ENCODE assay signal across 31 cellular contexts in the genomic region with DNA sequence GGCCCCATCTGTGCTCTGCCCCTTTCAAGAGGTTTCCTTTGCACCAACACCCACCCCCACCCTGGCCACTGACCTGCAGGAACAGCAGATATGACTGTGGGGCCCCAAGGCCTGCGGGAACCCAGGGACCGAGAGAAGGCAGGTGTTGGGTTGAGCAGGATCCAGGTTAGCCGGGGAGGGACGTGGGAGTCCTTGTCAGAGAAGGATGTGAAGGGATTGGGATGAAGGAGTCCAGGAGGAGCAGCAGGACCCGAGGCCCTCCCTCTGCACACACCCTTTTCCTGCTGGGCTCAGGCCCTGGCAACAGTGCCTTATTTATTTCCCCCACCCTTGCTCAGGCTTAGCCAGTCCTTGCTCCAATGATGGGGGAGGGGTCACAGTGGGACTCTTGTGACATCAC.
"Had no signal": no experiment of that assay in that cellular context is flagged by ENCODE, and none has a peak within 500 bp of the region (broad histone marks: within the 10 kb centered on the region; RNA-seq: fewer than 3 reads in every experiment).

No MANE protein-coding gene starts in this region.

- H3K27ac ChIP-seq: adrenal gland, body of pancreas, brain microvascular endothelial cell, breast epithelium, VCaP had no signal

- ATAC-seq: activated CD8-positive, alpha-beta T cell treated with anti-CD3 and anti-CD28 coated beads for 36 hours; activated naive CD4-positive, alpha-beta T cell treated with anti-CD3 and anti-CD28 coated beads, Interleukin-2, amount 50 U/mL, for 72 hours; activated T-cell treated with anti-CD3 and anti-CD28 coated beads, Interleukin-2, amount 50 U/mL, for 4 hours; activated T-cell treated with anti-CD3 and anti-CD28 coated beads, Interleukin-2, amount 50 U/mL, for 72 hours; activated T-helper 17 cell treated with anti-CD3 and anti-CD28 coated beads, Interleukin-2, amount 50 U/mL, for 72 hours; body of pancreas had no signal

- DNase-seq: activated B cell treated with CpG ODN at 0.5 μM for 24 hours; activated CD4-positive, alpha-beta memory T cell treated with anti-CD3 and anti-CD28 coated beads for 36 hours; activated CD4-positive, alpha-beta T cell treated with anti-CD3 and anti-CD28 coated beads for 4 hours; activated CD4-positive, alpha-beta T cell treated with anti-CD3 and anti-CD28 coated beads, Interleukin-2, amount 10 ng/mL, durations not matched to agents 24 days and 14 days; activated CD4-positive, alpha-beta T cell treated with anti-CD3 and anti-CD28 coated beads, Interleukin-2, amount 50 U/mL, for 1 hour; activated CD4-positive, alpha-beta T cell treated with anti-CD3 and anti-CD28 coated beads, Interleukin-2, amount 50 U/mL, for 4 hours; activated CD4-positive, CD25-positive, alpha-beta regulatory T cell treated with anti-CD3 and anti-CD28 coated beads, Interleukin-2, amount 50 U/mL, for 72 hours; activated CD8-positive, alpha-beta memory T cell treated with anti-CD3 and anti-CD28 coated beads, Interleukin-2, amount 50 U/mL, for 4 hours; activated CD8-positive, alpha-beta T cell treated with anti-CD3 and anti-CD28 coated beads for 36 hours; activated effector memory CD4-positive, alpha-beta T cell treated with anti-CD3 and anti-CD28 coated beads, Interleukin-2, amount 50 U/mL, for 16 hours; activated gamma-delta T cell treated with Interleukin-2 at 50 U/mL for 16 hours; activated naive CD4-positive, alpha-beta T cell; activated naive CD4-positive, alpha-beta T cell treated with anti-CD3 and anti-CD28 coated beads for 36 hours; activated naive CD4-positive, alpha-beta T cell treated with anti-CD3 and anti-CD28 coated beads, Interleukin-2, amount 50 U/mL, for 16 hours; activated naive CD8-positive, alpha-beta T cell treated with anti-CD3 and anti-CD28 coated beads for 36 hours; activated T-cell treated with anti-CD3 and anti-CD28 coated beads for 4 hours; activated T-cell treated with anti-CD3 and anti-CD28 coated beads, Interleukin-2, amount 50 U/mL, for 1 hour; activated T-cell treated with anti-CD3 and anti-CD28 coated beads, Interleukin-2, amount 50 U/mL, for 4 hours; activated T-cell treated with anti-CD3 and anti-CD28 coated beads, Interleukin-2, amount 50 U/mL, for 72 hours; adrenal gland; amniotic stem cell; aorta; body of pancreas; central memory CD4-positive, alpha-beta T cell; T-helper 2 cell; T-helper 9 cell had no signal

- H3K4me3 ChIP-seq: adrenal gland, body of pancreas, breast epithelium had no signal

- H3K9me3 ChIP-seq: adrenal gland, body of pancreas, breast epithelium had no signal

- H3K4me1 ChIP-seq: body of pancreas, breast epithelium had no signal

- H3K36me3 ChIP-seq: adrenal gland, brain microvascular endothelial cell, breast epithelium had no signal

- H3K27me3 ChIP-seq: adrenal gland, body of pancreas, brain microvascular endothelial cell, breast epithelium had no signal
